1 cellular context compared by ENCODE assay signal in genomic region chr19:6246174-6247006, GRCh38.
TF ChIP-seq lines count a peak whose summit lies in the region.

No MANE protein-coding gene starts in this region.

TF ChIP-seq in HepG2, 621 proteins besides CTCF, POLR2A, EP300 and RAD21 (continued from another document):
- TF ChIP-seq ZNF281 (CRISPR knock-in tag; IDR thresholded peaks at IDR 0.05; ENCODE audit: borderline replicate concordance) (peak; percentile 51; the same call in 1 of the 2 replicates), TCF7 (IDR thresholded peaks at IDR 0.05; ENCODE audit: low read depth) (peak; percentile 74), PAXIP1 (CRISPR knock-in tag; conservative IDR thresholded peaks at IDR 0.05) (0 out of 2 replicates have a peak, but pooled peaks have one; percentile 13)
